In genomic region chr17:42386784-42387183, GRCh38 we compare ENCODE assay signal across 7 cellular contexts. TPM values are rescaled to one million over a fixed set of nuclear protein-coding genes. Genes with fewer than 3 reads are reported as not detected.
DNase-seq lines count a peak whose midpoint lies in the region; ATAC-seq and TF ChIP-seq lines count a peak whose summit lies in the region.

No MANE protein-coding gene starts in this region.

- DNase-seq in HL-60 (ENCODE audit: low read depth in 1 of 2, low spot score in 1 of 2) (no peak), H7 (no peak), amniotic stem cell (lab: John Stamatoyannopoulos, UW) (no peak)
- no peak for DNase-seq in activated naive CD4-positive, alpha-beta T cell treated with anti-CD3 and anti-CD28 coated beads, Interleukin-2, amount 50 U/mL, for 72 hours (ENCODE audit: low spot score in 2 of 2)

- no peaks in the 10 kb centered on the region for H3K27me3 ChIP-seq in HL-60 (ENCODE audit: insufficient read depth, poor library complexity, severe bottlenecking)
- H3K27me3 ChIP-seq in H7 (ENCODE audit: control insufficient read depth, insufficient read depth, low read length), result no peaks in the 10 kb centered on the region

- no peaks in the 10 kb centered on the region for H3K36me3 ChIP-seq in H7 (replicated peaks; ENCODE audit: control insufficient read depth, insufficient read depth, low read length)

- peak overlapping the region; percentile 89 for H3K4me3 Mint-ChIP-seq in stimulated activated memory B cell treated with anti-CD40 and anti-IgM and Interleukin-4, amounts not matched to agents 10 μg/mL and 1 μg/mL and 100 μg/mL, for 72 hours

- H3K4me1 Mint-ChIP-seq in stimulated activated memory B cell treated with anti-CD40 and anti-IgM and Interleukin-4, amounts not matched to agents 10 μg/mL and 1 μg/mL and 100 μg/mL, for 72 hours, result peaks cover 64% of the 10 kb centered on the region

- peaks cover 0 to 4% of the 10 kb centered on the region in 2 donors for H3K9me3 Mint-ChIP-seq in activated naive CD4-positive, alpha-beta T cell treated with anti-CD3 and anti-CD28 coated beads, Interleukin-2, amount 50 U/mL, for 72 hours
- H3K9me3 Mint-ChIP-seq in stimulated activated memory B cell treated with anti-CD40 and anti-IgM and Interleukin-4, amounts not matched to agents 10 μg/mL and 1 μg/mL and 100 μg/mL, for 72 hours, result no peaks in the 10 kb centered on the region

- H3K36me3 Mint-ChIP-seq in activated naive CD4-positive, alpha-beta T cell treated with anti-CD3 and anti-CD28 coated beads, Interleukin-2, amount 50 U/mL, for 72 hours, result peaks cover 14 to 53% of the 10 kb centered on the region in 2 donors
- peaks cover 18% of the 10 kb centered on the region for H3K36me3 Mint-ChIP-seq in stimulated activated memory B cell treated with anti-CD40 and anti-IgM and Interleukin-4, amounts not matched to agents 10 μg/mL and 1 μg/mL and 100 μg/mL, for 72 hours

- H3K27ac Mint-ChIP-seq in activated naive CD4-positive, alpha-beta T cell treated with anti-CD3 and anti-CD28 coated beads, Interleukin-2, amount 50 U/mL, for 72 hours, result peak overlapping the region; percentile 98 to 100
- H3K27ac Mint-ChIP-seq in stimulated activated memory B cell treated with anti-CD40 and anti-IgM and Interleukin-4, amounts not matched to agents 10 μg/mL and 1 μg/mL and 100 μg/mL, for 72 hours, result no peak overlapping the region

- TF ChIP-seq CTCF in HL-60 (IDR thresholded peaks at IDR 0.05; ENCODE audit: insufficient read depth, low read length), result no peak

- H3K27me3 Mint-ChIP-seq in stimulated activated memory B cell treated with anti-CD40 and anti-IgM and Interleukin-4, amounts not matched to agents 10 μg/mL and 1 μg/mL and 100 μg/mL, for 72 hours, result no peaks in the 10 kb centered on the region

- no peaks in the 10 kb centered on the region for H3K9me3 ChIP-seq in iPS-18c (ENCODE audit: control insufficient read depth, insufficient read depth, low read length)

- no peak for ATAC-seq in activated naive CD4-positive, alpha-beta T cell treated with anti-CD3 and anti-CD28 coated beads, Interleukin-2, amount 50 U/mL, for 72 hours
- ATAC-seq in stimulated activated memory B cell treated with anti-CD40 and anti-IgM and Interleukin-4, amounts not matched to agents 10 μg/mL and 1 μg/mL and 100 μg/mL, for 72 hours, result no peak
- ATAC-seq in HG02840 (IDR thresholded peaks at IDR 0.05; ENCODE audit: low FRiP score, unreplicated experiment), result no peak

- peak overlapping the region; percentile 87; the same call in 1 of the 2 replicates for H3K4me3 ChIP-seq in HL-60 (replicated peaks; ENCODE audit: insufficient read depth, low read length)
- peak overlapping the region; percentile 95 for H3K4me3 ChIP-seq in iPS-18c (ENCODE audit: insufficient read depth, low read depth, low read length)
- H3K4me3 ChIP-seq in H7 (ENCODE audit: insufficient read depth, low read depth, low read length), result no peak overlapping the region

- H3K27ac ChIP-seq in HL-60 (replicated peaks), result peak overlapping the region; percentile 89

RNA-seq across cellular contexts. Expression of gene STAT3, which starts 1.5 kb away (rescaled TPM):
- 100 to 1,000 TPM; 189 to 505 TPM for total RNA-seq in activated naive CD4-positive, alpha-beta T cell treated with anti-CD3 and anti-CD28 coated beads, Interleukin-2, amount 50 U/mL, for 72 hours
- 54.6 and 101 TPM in 2 replicates for total RNA-seq in H7 (2014; rRNA removed; shearing (Covaris generic))

RNA-seq across cellular contexts. Expression of gene CAVIN1, which starts 36.3 kb away (rescaled TPM):
- 1 to 10 TPM in 1 of 2 donors, under 1 TPM in 1; 0.11 to 9.4 TPM for total RNA-seq in activated naive CD4-positive, alpha-beta T cell treated with anti-CD3 and anti-CD28 coated beads, Interleukin-2, amount 50 U/mL, for 72 hours
- 18.6 and 26.9 TPM in 2 replicates for total RNA-seq in H7 (2014; rRNA removed; shearing (Covaris generic))
